Comparison of ENCODE assay signal across 2 cellular contexts in the genomic region with DNA sequence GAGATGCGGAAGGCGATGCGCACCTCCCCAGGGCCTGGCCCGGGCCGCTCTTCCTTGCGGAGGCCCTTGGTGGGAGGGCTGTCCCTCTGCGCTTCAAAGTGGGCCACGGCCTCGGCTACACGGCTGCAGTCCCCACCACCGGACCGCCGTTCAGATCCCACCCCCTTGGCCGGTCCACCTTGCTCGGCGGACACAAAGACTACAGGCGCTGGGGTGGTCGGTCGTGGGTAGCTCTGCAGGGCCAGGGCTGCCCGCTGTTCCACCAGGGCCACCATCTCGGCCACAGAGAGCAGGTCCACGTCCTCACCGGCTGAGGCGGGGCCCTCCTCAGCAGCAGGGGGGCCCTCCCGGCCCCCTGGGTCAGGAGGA.
TF ChIP-seq lines count a peak whose summit lies in the region.

No MANE protein-coding gene starts in this region.

TF ChIP-seq in GM23338, 12 proteins besides CTCF, POLR2A, EP300 and RAD21:
- no peak for TF ChIP-seq CREB1 (CRISPR knock-in tag; IDR thresholded peaks at IDR 0.05; ENCODE audit: low read depth)
- 0 out of 2 replicates have a peak, but pooled peaks have one; percentile 4 for TF ChIP-seq POLR2AphosphoS5 (IDR thresholded peaks at IDR 0.05; ENCODE audit: low read depth)

TF ChIP-seq in K562, 482 proteins besides CTCF, POLR2A, EP300 and RAD21:
- TF ChIP-seq MEIS2 (IDR thresholded peaks at IDR 0.05; ENCODE audit: partially characterized antibody) (no peak), POLR2G (IDR thresholded peaks at IDR 0.05; ENCODE audit: low read depth, low read length) (0 out of 2 replicates have a peak, but pooled peaks have one; percentile 5), ZNF134 (CRISPR knock-in tag; conservative IDR thresholded peaks at IDR 0.05) (0 out of 2 replicates have a peak, but pooled peaks have one; percentile 26)
